Comparison of ENCODE assay signal across 11 cellular contexts in genomic region chr11:68927280-68928107, GRCh38.
DNase-seq lines count a peak whose midpoint lies in the region; ATAC-seq and TF ChIP-seq lines count a peak whose summit lies in the region.
"Had no signal": no experiment of that assay in that cellular context is flagged by ENCODE, and none has a peak within 500 bp of the region (broad histone marks: within the 10 kb centered on the region; RNA-seq: fewer than 3 reads in every experiment).

No MANE protein-coding gene starts in this region.

- peak overlapping the region; percentile 53 for H3K27ac Mint-ChIP-seq in memory B cell
- H3K27ac Mint-ChIP-seq: activated CD4-positive, alpha-beta memory T cell treated with anti-CD3 and anti-CD28 coated beads, Interleukin-2, amount 10 ng/mL, durations not matched to agents 7 days and 5 days; CD8-positive, alpha-beta T cell had no signal

- peaks cover 57% of the 10 kb centered on the region for H3K36me3 Mint-ChIP-seq in memory B cell

- no peak overlapping the region for H3K4me3 ChIP-seq in adipocyte (ENCODE audit: low read length)
- H3K4me3 ChIP-seq: body of pancreas had no signal

- H3K9me3 ChIP-seq in adipocyte (ENCODE audit: control insufficient read depth, low read length): peaks cover 11% of the 10 kb centered on the region

- TF ChIP-seq CTCF in GM10266 (IDR thresholded peaks at IDR 0.05; ENCODE audit: control insufficient read depth, insufficient read depth, low read depth, missing control alignments): no peak

- DNase-seq in GM10266 (ENCODE audit: extremely low spot score) (peak; percentile 64), KBM-7 (peak; percentile 64), adipocyte (ENCODE audit: low read depth) (peak; percentile 23), memory B cell (ENCODE audit: low spot score in 2 of 2) (peak; percentile 15 to 27), HPDE6-E6E7 (ENCODE audit: extremely low spot score) (no peak), NCI-H748 (lab: John Stamatoyannopoulos, UW; ENCODE audit: unreplicated experiment) (no peak)
- DNase-seq in stimulated activated CD4-positive, alpha-beta T cell treated with anti-CD3 and anti-CD28 coated beads, Interleukin-2, amount 100 ng/mL, for 48 hours: no peak
- DNase-seq: activated CD4-positive, alpha-beta memory T cell treated with anti-CD3 and anti-CD28 coated beads, Interleukin-2, amount 10 ng/mL, durations not matched to agents 7 days and 5 days; CD8-positive, alpha-beta T cell had no signal

- H3K27me3 ChIP-seq in adipocyte (replicated peaks; ENCODE audit: control insufficient read depth, insufficient read depth, low read length): no peaks in the 10 kb centered on the region
- H3K27me3 ChIP-seq: body of pancreas had no signal

- peaks cover 6% of the 10 kb centered on the region for H3K9me3 Mint-ChIP-seq in memory B cell

- H3K27me3 Mint-ChIP-seq in memory B cell: no peaks in the 10 kb centered on the region
- H3K27me3 Mint-ChIP-seq: activated CD4-positive, alpha-beta memory T cell treated with anti-CD3 and anti-CD28 coated beads, Interleukin-2, amount 10 ng/mL, durations not matched to agents 7 days and 5 days had no signal

- H3K4me3 Mint-ChIP-seq in memory B cell: no peak overlapping the region
- H3K4me3 Mint-ChIP-seq: activated CD4-positive, alpha-beta memory T cell treated with anti-CD3 and anti-CD28 coated beads, Interleukin-2, amount 10 ng/mL, durations not matched to agents 7 days and 5 days; CD8-positive, alpha-beta T cell had no signal

- peaks cover 4% of the 10 kb centered on the region for H3K4me1 Mint-ChIP-seq in memory B cell
- H3K4me1 Mint-ChIP-seq: activated CD4-positive, alpha-beta memory T cell treated with anti-CD3 and anti-CD28 coated beads, Interleukin-2, amount 10 ng/mL, durations not matched to agents 7 days and 5 days had no signal

- peaks cover 9% of the 10 kb centered on the region for H3K4me1 ChIP-seq in adipocyte (ENCODE audit: control insufficient read depth, insufficient read depth, low read length)
- H3K4me1 ChIP-seq: body of pancreas had no signal

- ATAC-seq in memory B cell (ENCODE audit: low read depth): peak; percentile 100
- no peak for ATAC-seq in GM21367 (IDR thresholded peaks at IDR 0.05; ENCODE audit: unreplicated experiment)
- ATAC-seq: body of pancreas; CD8-positive, alpha-beta T cell had no signal

- H3K9ac ChIP-seq in adipocyte (ENCODE audit: low read length): no peak overlapping the region

- in situ Hi-C loops in KBM-7 (cut with MboI; ENCODE audit: low pct_unique_long_range_greater_than_20kb, low sequenced_read_pairs): no loop called here

- H3K36me3 ChIP-seq in adipocyte (ENCODE audit: control insufficient read depth, insufficient read depth, low read length, severe bottlenecking): peaks cover 75% of the 10 kb centered on the region

Comparison
In these comparisons a context has a peak if more than half of its experiments do, and no peak if none do; other contexts are left out.
1. DNase-seq: peak in GM10266 (single experiment), KBM-7 (single experiment), adipocyte (single experiment) and memory B cell (2 of 2); none in HPDE6-E6E7 (single experiment), stimulated activated CD4-positive, alpha-beta T cell treated with anti-CD3 and anti-CD28 coated beads, Interleukin-2, amount 100 ng/mL, for 48 hours (0 of 2) and NCI-H748 (single experiment).